In genomic region chr20:6152777-6153176, GRCh38 we compare ENCODE assay signal across 24 cellular contexts. TPM values are rescaled to one million over a fixed set of nuclear protein-coding genes. Genes with fewer than 3 reads are reported as not detected.
"Had no signal": no experiment of that assay in that cellular context is flagged by ENCODE, and none has a peak within 500 bp of the region (broad histone marks: within the 10 kb centered on the region; RNA-seq: fewer than 3 reads in every experiment).

No MANE protein-coding gene starts in this region.

- H3K4me2 ChIP-seq: KMS-11, SK-N-SH had no signal

- H3K4me3 ChIP-seq: K562 had no signal

- DNase-seq: Kasumi-1; NCI-H1092 treated with DMSO at 0.1 percent for 48 hours; NCI-H1436; NCI-H187; NCI-H2029; NCI-H2081 treated with DMSO at 0.1 percent for 48 hours; NCI-H2171; NCI-H345; NCI-H446 treated with DMSO at 0.1 percent for 48 hours; NCI-H510A treated with DMSO at 0.1 percent for 48 hours; NCI-H526 treated with DMSO at 0.1 percent for 48 hours; NCI-H774; NK-92 treated with Interleukin-12 subunit alpha and Interleukin-12 subunit beta, amount 100 ng/mL, for 24 hours; PC-3; SHP77; SK-N-SH had no signal

- ATAC-seq: K562, Panc1, PC-3 had no signal

- FAIRE-seq: HTR-8/SVneo, K562 had no signal

- H3K27ac ChIP-seq: HL-60, KMS-11, RWPE1 had no signal

- H3K9ac ChIP-seq: KMS-11, SK-N-SH had no signal

RNA-seq across cellular contexts. Expression of gene FERMT1, which starts 29.9 kb away (rescaled TPM):
- total RNA-seq: OCI-LY7 had no signal
- polyA plus RNA-seq: IgD-negative memory B cell, K562 had no signal
